ENCODE assay signal across 15 cellular contexts in genomic region chr3:171862993-171863521, GRCh38. TPM values are rescaled to one million over a fixed set of nuclear protein-coding genes. Genes with fewer than 3 reads are reported as not detected.
DNase-seq lines count a peak whose midpoint lies in the region; ATAC-seq, FAIRE-seq and TF ChIP-seq lines count a peak whose summit lies in the region.
"Had no signal": no experiment of that assay in that cellular context is flagged by ENCODE, and none has a peak within 500 bp of the region (broad histone marks: within the 10 kb centered on the region; RNA-seq: fewer than 3 reads in every experiment).

No MANE protein-coding gene starts in this region.

- H3K56ac ChIP-seq in IMR-90 (ENCODE audit: extremely low read depth, insufficient read depth, low read length): no peak overlapping the region

- peak overlapping the region; percentile 42; the same call in 1 of the 2 replicates for H3K14ac ChIP-seq in IMR-90 (replicated peaks; ENCODE audit: low read depth, low read length)

- peak overlapping the region; percentile 28; the same call in 1 of the 2 replicates for H4K5ac ChIP-seq in IMR-90 (ENCODE audit: low read depth, low read length)

- H3K27ac ChIP-seq in IMR-90 (ENCODE audit: insufficient read depth, low read length): peak overlapping the region; percentile 66; the same call in 1 of the 2 replicates
- no peak overlapping the region for H3K27ac ChIP-seq in GM12878 (ENCODE audit: control insufficient read depth, insufficient read depth)
- peak overlapping the region; percentile 25 to 46 (median 30) for H3K27ac ChIP-seq in sigmoid colon
- peak overlapping the region in 1 of 4 donors; percentile 6 for H3K27ac ChIP-seq in transverse colon
- H3K27ac ChIP-seq: SK-N-MC had no signal

- no peak for TF ChIP-seq POLR2A in IMR-90 (IDR thresholded peaks at IDR 0.05; ENCODE audit: low read depth, low read length)
- no peak for TF ChIP-seq POLR2A in GM12878 (IDR thresholded peaks at IDR 0.05; ENCODE audit: low read depth, low read length)
- no peak for TF ChIP-seq POLR2A in sigmoid colon (IDR thresholded peaks at IDR 0.05)
- no peak for TF ChIP-seq POLR2A in transverse colon (IDR thresholded peaks at IDR 0.05)

- H3K9me3 ChIP-seq in IMR-90 (ENCODE audit: control insufficient read depth, insufficient read depth, low read length) (no peaks in the 10 kb centered on the region), GM12878 (replicated peaks; ENCODE audit: control insufficient read depth, insufficient read depth, low read length) (no peaks in the 10 kb centered on the region), sigmoid colon (no peaks in the 10 kb centered on the region), transverse colon (no peaks in the 10 kb centered on the region)
- H3K9me3 ChIP-seq: adrenal gland, heart left ventricle had no signal

- H2BK120ac ChIP-seq in IMR-90 (ENCODE audit: low read depth, low read length): peak overlapping the region; percentile 84

- peak overlapping the region; percentile 71 for H3K4ac ChIP-seq in IMR-90 (ENCODE audit: low read depth, low read length)

- no peak overlapping the region for H2AK9ac ChIP-seq in IMR-90 (replicated peaks; ENCODE audit: low read depth, low read length, poor library complexity)

- no peak overlapping the region for H3K9ac ChIP-seq in IMR-90 (ENCODE audit: low read depth, low read length)
- H3K9ac ChIP-seq in GM12878 (ENCODE audit: control insufficient read depth, insufficient read depth, low read length): no peak overlapping the region

- DNase-seq in IMR-90: peak; percentile 50
- no peak for DNase-seq in GM12878 (ENCODE audit: low read depth, low spot score)
- DNase-seq in iris pigment epithelial cell (ENCODE audit: low read depth): peak; percentile 71
- no peak for DNase-seq in sigmoid colon
- no peak for DNase-seq in NCI-H1417 (lab: John Stamatoyannopoulos, UW)
- DNase-seq in RCC 7860 (ENCODE audit: low spot score): no peak
- no peak for DNase-seq in transverse colon
- DNase-seq: activated T-cell treated with anti-CD3 and anti-CD28 coated beads for 4 hours; adrenal gland; effector CD8-positive, alpha-beta T cell; heart left ventricle; NCI-H187 had no signal

- H3K4me1 ChIP-seq in IMR-90 (ENCODE audit: control insufficient read depth, insufficient read depth, low read length) (peaks cover 12% of the 10 kb centered on the region), GM12878 (ENCODE audit: control insufficient read depth, insufficient read depth, low read length) (no peaks in the 10 kb centered on the region), sigmoid colon (peaks cover 0 to 15% (median 12%) of the 10 kb centered on the region in 4 donors), transverse colon (peaks cover 0 to 4% (median 0%) of the 10 kb centered on the region in 4 donors)
- H3K4me1 ChIP-seq: adrenal gland had no signal

- peak overlapping the region; percentile 68; the same call in 1 of the 2 replicates for H2BK20ac ChIP-seq in IMR-90 (ENCODE audit: low read depth, low read length)

- in situ Hi-C loops in IMR-90 (cut with MboI; ENCODE audit: low sequenced_read_pairs) (no loop called here), GM12878 (cut with MboI) (no loop called here), transverse colon (cut with MboI; ENCODE audit: low pct_ligation_motif_present in 1 of 4, low pct_unique_long_range_greater_than_20kb in 1 of 4, low sequenced_read_pairs in 3 of 4) (no loop called here)

- RAD21 ChIA-PET in GM12878 (lab: Charles Lee; ENCODE audit: unreplicated experiment): no interaction called here

- H3K4me2 ChIP-seq in IMR-90 (ENCODE audit: low read depth, low read length) (peak overlapping the region; percentile 67), GM12878 (ENCODE audit: control insufficient read depth, insufficient read depth) (no peak overlapping the region)

- FAIRE-seq in GM12878 (lab: Jason Lieb, UNC) (no peak), RCC 7860 (lab: Jason Lieb, UNC) (no peak)

- H2AFZ ChIP-seq in IMR-90 (replicated peaks; ENCODE audit: low read length, poor library complexity) (peak overlapping the region; percentile 74), GM12878 (ENCODE audit: control insufficient read depth, low read depth, low read length) (no peak overlapping the region)

- H3K4me3 ChIP-seq in IMR-90 (ENCODE audit: insufficient read depth, low read depth, low read length) (no peak overlapping the region), GM12878 (no peak overlapping the region), sigmoid colon (peak overlapping the region in 1 of 4 donors; percentile 3), transverse colon (no peak overlapping the region)
- H3K4me3 ChIP-seq: adrenal gland, SK-N-MC had no signal

- no peak overlapping the region for H3K23ac ChIP-seq in IMR-90 (ENCODE audit: low read depth, low read length)

- no TSS peak for BruUV-seq in IMR-90 (replicated peaks; lab: Mats Ljungman, UMichigan)
- no TSS peak for BruUV-seq in GM12878 (replicated peaks; lab: Mats Ljungman, UMichigan)

- H3K36me3 ChIP-seq in IMR-90 (ENCODE audit: control insufficient read depth, insufficient read depth, low read length): no peaks in the 10 kb centered on the region
- no peaks in the 10 kb centered on the region for H3K36me3 ChIP-seq in GM12878 (ENCODE audit: control insufficient read depth in 2 of 2, insufficient read depth in 2 of 2, low read length in 1 of 2)
- H3K36me3 ChIP-seq in sigmoid colon: no peaks in the 10 kb centered on the region
- H3K36me3 ChIP-seq in transverse colon: no peaks in the 10 kb centered on the region
- H3K36me3 ChIP-seq: adrenal gland, heart left ventricle had no signal

- no peaks in the 10 kb centered on the region for H3K79me2 ChIP-seq in GM12878 (ENCODE audit: control insufficient read depth, insufficient read depth, low read length)

- CTCF ChIA-PET in IMR-90 (lab: Yijun Ruan, JAX) (no interaction called here), GM12878 (lab: Yijun Ruan, JAX) (no interaction called here)

- H3K9me1 ChIP-seq in IMR-90 (ENCODE audit: insufficient read depth, low read length): peaks cover 6% of the 10 kb centered on the region

- TF ChIP-seq CTCF in IMR-90 (conservative IDR thresholded peaks at IDR 0.05; ENCODE audit: low read depth, low read length): no peak
- TF ChIP-seq CTCF in GM12878 (IDR thresholded peaks at IDR 0.05 in 2 of 3, conservative IDR thresholded peaks at IDR 0.05 in 1 of 3; ENCODE audit: control insufficient read depth in 2 of 3, extremely low read depth in 1 of 3, insufficient read depth in 1 of 3, low read depth in 3 of 3, low read length in 3 of 3): no peak
- no peak for TF ChIP-seq CTCF in sigmoid colon (IDR thresholded peaks at IDR 0.05)
- no peak for TF ChIP-seq CTCF in transverse colon (IDR thresholded peaks at IDR 0.05)

- H3K18ac ChIP-seq in IMR-90 (ENCODE audit: low read depth, low read length): peak overlapping the region; percentile 73

- ATAC-seq in IMR-90 (ENCODE audit: low read depth) (peak; percentile 72), GM12878 (peak; percentile 47)
- ATAC-seq: heart left ventricle had no signal

- dilution Hi-C loops in IMR-90 (cut with HindIII; ENCODE audit: low sequenced_read_pairs, unreplicated experiment): no loop called here

- no CpG with 5 or more reads among the region's 11 CpGs for WGBS in IMR-90 (ENCODE audit: extremely low coverage in 2 of 2, insufficient read length in 1 of 2), 2 experiments
- WGBS in GM12878 (ENCODE audit: insufficient coverage, insufficient replicate concordance, low lambda C conversion rate, missing lambda C conversion rate): 53% methylated on average over 11 of the region's 11 CpGs
- 67 to 73% methylated on average over 11 of the region's 11 CpGs for WGBS in sigmoid colon, 2 donors
- 64 to 65% methylated on average over 11 of the region's 11 CpGs for WGBS in transverse colon (ENCODE audit: low coverage in 1 of 2), 2 donors

- H3K27me3 ChIP-seq in IMR-90 (ENCODE audit: control insufficient read depth, insufficient read depth, low read length): no peaks in the 10 kb centered on the region
- no peaks in the 10 kb centered on the region for H3K27me3 ChIP-seq in GM12878 (replicated peaks in 1 of 2; ENCODE audit: control insufficient read depth in 2 of 2, insufficient read depth in 2 of 2, low read length in 1 of 2)
- H3K27me3 ChIP-seq in sigmoid colon: no peaks in the 10 kb centered on the region
- H3K27me3 ChIP-seq in transverse colon: no peaks in the 10 kb centered on the region
- H3K27me3 ChIP-seq: adrenal gland, heart left ventricle had no signal

- H4K8ac ChIP-seq in IMR-90 (ENCODE audit: low read depth in 2 of 2, low read length in 2 of 2): peak overlapping the region in 1 of 2 experiments; percentile 79; a peak in 2 of 4 replicates

- intact Hi-C loops in IMR-90 (cut with micrococcal nuclease): no loop called here
- intact Hi-C loops in GM12878 (cut with micrococcal nuclease; ENCODE audit: unreplicated experiment): no loop called here
- intact Hi-C loops in sigmoid colon (cut with DNase I): no loop called here
- intact Hi-C loops in transverse colon (cut with DNase I; ENCODE audit: low total_unique reads): no loop called here

- TF ChIP-seq EP300 in GM12878 (IDR thresholded peaks at IDR 0.05; ENCODE audit: borderline replicate concordance in 1 of 2, control insufficient read depth in 1 of 2, low read depth in 2 of 2, low read length in 2 of 2): no peak
- no peak for TF ChIP-seq EP300 in sigmoid colon (IDR thresholded peaks at IDR 0.05)
- TF ChIP-seq EP300 in transverse colon (IDR thresholded peaks at IDR 0.05; ENCODE audit: low read depth): no peak

- H3K79me1 ChIP-seq in IMR-90 (ENCODE audit: low read depth in 1 of 2, low read length in 2 of 2): no peaks in the 10 kb centered on the region

- POLR2A ChIA-PET in IMR-90 (lab: Charles Lee; ENCODE audit: unreplicated experiment): no interaction called here
- POLR2A ChIA-PET in GM12878 (lab: Charles Lee): no interaction called here

- SMC1A ChIA-PET in GM12878 (lab: Charles Lee; ENCODE audit: uncharacterized antibody, unreplicated experiment): no interaction called here

- H2AK5ac ChIP-seq in IMR-90 (ENCODE audit: low read depth, low read length): no peak overlapping the region

- H4K20me1 ChIP-seq in IMR-90 (ENCODE audit: insufficient read depth, low read length) (no peaks in the 10 kb centered on the region), GM12878 (ENCODE audit: control insufficient read depth, insufficient read depth) (no peaks in the 10 kb centered on the region)

- H2BK15ac ChIP-seq in IMR-90 (ENCODE audit: low read depth, low read length): peak overlapping the region; percentile 4; the same call in 1 of the 3 replicates

- peak overlapping the region; percentile 74 for H4K91ac ChIP-seq in IMR-90 (ENCODE audit: insufficient read depth, low read depth, low read length)

- H2BK5ac ChIP-seq in IMR-90 (ENCODE audit: low read depth, low read length, poor library complexity, severe bottlenecking): peak overlapping the region; percentile 41

- TF ChIP-seq RAD21 in IMR-90 (IDR thresholded peaks at IDR 0.05; ENCODE audit: low read length) (no peak), GM12878 (IDR thresholded peaks at IDR 0.05; ENCODE audit: insufficient read depth, low read depth, low read length) (no peak)

RNA-seq across cellular contexts. Expression of gene TMEM212, which starts 19.9 kb away (rescaled TPM):
- total RNA-seq in IMR-90 (2012; rRNA removed) (not detected in 2 replicates), GM12878 (2014; rRNA removed) (not detected in 2 replicates), GM12878 (2014; rRNA removed; fragmentation: Illumina TruSeq; extraction: Trizol) (not detected in 2 replicates), GM12878 (2021) (not detected in 2 replicates), sigmoid colon (not detected), transverse colon (not detected)
- polyA plus RNA-seq in IMR-90 (2012; rRNA removed) (not detected in 2 replicates), GM12878 (2011; rRNA removed) (0.35 TPM in 1 of 2 replicates, not detected in the other), GM12878 (2014; fragmentation: Illumina TruSeq; extraction: Trizol) (not detected in 2 replicates), GM12878 (2014; fragmentation: Nextera tagmentation; extraction: Ambion mirVana) (not detected), GM12878 (2014; rRNA removed) (not detected in 2 replicates), GM12878 (2016; fragmentation: Nextera tagmentation; extraction: Ambion mirVana) (not detected), sigmoid colon (not detected)
- polyA plus RNA-seq in IMR-90 (2012; cell fraction: cytosol; rRNA removed): not detected in 2 replicates
- not detected in 2 replicates for polyA plus RNA-seq in IMR-90 (2012; cell fraction: nucleus; rRNA removed; ENCODE audit: low replicate concordance)
- not detected in 2 replicates for total RNA-seq in GM12878 (2013; cell fraction: nucleolus; rRNA removed)
- not detected for polyA plus RNA-seq in GM12878 (2011; ENCODE audit: low read depth)
- polyA plus RNA-seq in GM12878 (2011; cell fraction: cytosol; rRNA removed): not detected in 2 replicates
- not detected in 2 replicates for polyA plus RNA-seq in GM12878 (2011; cell fraction: nucleus; rRNA removed)
- polyA plus RNA-seq in GM12878 (2012): not detected in 2 replicates
- polyA minus RNA-seq in GM12878 (2011; rRNA and poly(A)+ RNA removed): not detected in 2 replicates
- polyA minus RNA-seq in GM12878 (2011; cell fraction: cytosol; rRNA and poly(A)+ RNA removed): not detected in 2 replicates
- not detected in 2 replicates for polyA minus RNA-seq in GM12878 (2011; cell fraction: nucleus; rRNA and poly(A)+ RNA removed)
- total RNA-seq: adrenal gland, heart left ventricle, lower leg skin, progenitor cell of endocrine pancreas had no signal
- polyA plus RNA-seq: adrenal gland, heart left ventricle had no signal

RNA-seq across cellular contexts. Expression of gene PLD1, which starts 52.8 kb away (rescaled TPM):
- 9.2 and 9.7 TPM in 2 replicates for total RNA-seq in IMR-90 (2012; rRNA removed)
- 2.6 and 3.3 TPM in 2 replicates for polyA plus RNA-seq in IMR-90 (2012; rRNA removed)
- 1.3 and 1.5 TPM in 2 replicates for polyA plus RNA-seq in IMR-90 (2012; cell fraction: cytosol; rRNA removed)
- polyA plus RNA-seq in IMR-90 (2012; cell fraction: nucleus; rRNA removed; ENCODE audit: low replicate concordance): 2.7 and 23.1 TPM in 2 replicates
- total RNA-seq in GM12878 (2013; cell fraction: nucleolus; rRNA removed): 526 and 546 TPM in 2 replicates
- 3.2 and 4.4 TPM in 2 replicates for total RNA-seq in GM12878 (2014; rRNA removed)
- 3.8 and 5.1 TPM in 2 replicates for total RNA-seq in GM12878 (2014; rRNA removed; fragmentation: Illumina TruSeq; extraction: Trizol)
- total RNA-seq in GM12878 (2021): 7.5 and 7.8 TPM in 2 replicates
- polyA plus RNA-seq in GM12878 (2011; ENCODE audit: low read depth): 2.0 TPM
- 108 and 130 TPM in 2 replicates for polyA plus RNA-seq in GM12878 (2011; rRNA removed)
- 53.4 and 59.3 TPM in 2 replicates for polyA plus RNA-seq in GM12878 (2011; cell fraction: cytosol; rRNA removed)
- 108 and 131 TPM in 2 replicates for polyA plus RNA-seq in GM12878 (2011; cell fraction: nucleus; rRNA removed)
- 1.2 and 2.7 TPM in 2 replicates for polyA plus RNA-seq in GM12878 (2012)
- 3.4 and 6.5 TPM in 2 replicates for polyA plus RNA-seq in GM12878 (2014; fragmentation: Illumina TruSeq; extraction: Trizol)
- 1 to 10 TPM; 3.1 to 3.4 TPM for polyA plus RNA-seq in GM12878 (2014; fragmentation: Nextera tagmentation; extraction: Ambion mirVana)
- polyA plus RNA-seq in GM12878 (2014; rRNA removed): 2.4 and 2.9 TPM in 2 replicates
- polyA plus RNA-seq in GM12878 (2016; fragmentation: Nextera tagmentation; extraction: Ambion mirVana): 1 to 10 TPM; 4.3 to 5.8 TPM
- polyA minus RNA-seq in GM12878 (2011; rRNA and poly(A)+ RNA removed): 228 and 285 TPM in 2 replicates
- 42.9 and 75.5 TPM in 2 replicates for polyA minus RNA-seq in GM12878 (2011; cell fraction: cytosol; rRNA and poly(A)+ RNA removed)
- polyA minus RNA-seq in GM12878 (2011; cell fraction: nucleus; rRNA and poly(A)+ RNA removed): 205 and 292 TPM in 2 replicates
- total RNA-seq in sigmoid colon: 10 to 100 TPM in 2 of 4 donors, 1 to 10 TPM in 2; 8.6 to 19.9 (median 10.8) TPM
- polyA plus RNA-seq in sigmoid colon: 10 to 100 TPM; 12.2 to 24.3 (median 16.2) TPM
- total RNA-seq in transverse colon: 10 to 100 TPM; 52.1 to 88.3 (median 77.4) TPM

Comparison
In these comparisons a context has a peak if more than half of its experiments do, and no peak if none do; other contexts are left out.
1. DNase-seq: peak in IMR-90 (single experiment) and iris pigment epithelial cell (single experiment); none in GM12878 (single experiment), sigmoid colon (single experiment), NCI-H1417 (0 of 3), RCC 7860 (single experiment) and transverse colon (single experiment).